8 cellular contexts compared by ENCODE assay signal in the genomic region with DNA sequence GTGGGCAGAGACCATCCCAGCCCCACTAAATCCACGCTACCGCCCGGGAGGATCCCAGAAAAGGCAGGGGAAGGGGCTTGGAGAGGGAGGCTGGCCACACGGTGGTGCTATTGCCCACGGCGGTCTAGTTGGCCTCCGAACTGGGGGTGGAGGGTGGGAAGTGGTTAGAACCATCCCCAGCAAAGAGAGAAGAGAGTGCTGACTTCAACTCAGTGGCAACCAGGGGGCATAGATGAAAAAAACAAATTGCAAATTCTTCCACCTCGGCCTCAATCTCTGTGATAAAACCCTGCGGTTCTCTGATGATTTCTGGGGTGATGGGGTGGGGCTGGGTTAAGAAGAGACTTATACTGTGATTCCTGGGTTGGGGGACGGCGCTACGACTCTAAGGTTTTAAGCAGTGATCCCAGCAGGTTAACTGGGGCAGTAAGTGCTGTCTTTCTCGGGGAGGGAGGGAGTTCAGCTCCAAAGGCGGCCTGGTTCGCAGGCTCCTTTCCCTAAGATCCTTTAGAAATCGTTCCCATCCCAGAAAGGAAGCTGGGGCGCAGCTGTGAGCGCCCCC.
DNase-seq lines count a peak whose midpoint lies in the region; ATAC-seq and TF ChIP-seq lines count a peak whose summit lies in the region.

No MANE protein-coding gene starts in this region.

- no peaks in the 10 kb centered on the region for H3K9me3 ChIP-seq in spleen

- TF ChIP-seq CTCF in spleen (IDR thresholded peaks at IDR 0.05 in 8 of 11, conservative IDR thresholded peaks at IDR 0.05 in 3 of 11): peak; percentile 73 to 93 (median 89)

- H3K4me3 ChIP-seq in spleen: peak overlapping the region; percentile 33 to 79 (median 68)

- peaks cover 0 to 10% (median 0%) of the 10 kb centered on the region in 7 donors for H3K27me3 ChIP-seq in spleen (replicated peaks in 1 of 7)

- H3K36me3 ChIP-seq in spleen: no peaks in the 10 kb centered on the region

- DNase-seq in Daoy (ENCODE audit: low read depth) (peak; percentile 88), NCI-H446 (lab: John Stamatoyannopoulos, UW) (peak; percentile 47 to 80), cerebellar cortex (ENCODE audit: low spot score) (peak; percentile 82), islet precursor cell (peak; percentile 91), spleen (peak; percentile 95)
- peak; percentile 73 to 78 for DNase-seq in activated CD4-positive, alpha-beta T cell treated with anti-CD3 and anti-CD28 coated beads for 24 hours (ENCODE audit: low read depth in 2 of 2)
- DNase-seq in NK-92 treated with Interleukin-12 subunit alpha and Interleukin-12 subunit beta, amount 100 ng/mL, for 24 hours (lab: John Stamatoyannopoulos, UW): no peak

- intact Hi-C loops in spleen (cut with DNase I; ENCODE audit: low total_unique reads): loop anchor here (10.0 kb wide), 3 partner anchors 531 to 1021 kb away; a partner anchor contains a TSS

- peak; percentile 56 for ATAC-seq in HG02759 (IDR thresholded peaks at IDR 0.05; ENCODE audit: unreplicated experiment)

- 1 to 2% (median 2%) methylated on average over 16 to 18 of the region's 18 CpGs for WGBS in spleen, 5 donors

- peaks cover 3 to 35% (median 29%) of the 10 kb centered on the region in 6 donors for H3K4me1 ChIP-seq in spleen

- no peak for TF ChIP-seq POLR2A in spleen (IDR thresholded peaks at IDR 0.05)

- peak overlapping the region; percentile 60 to 95 (median 92) for H3K27ac ChIP-seq in spleen
